In the genomic region with DNA sequence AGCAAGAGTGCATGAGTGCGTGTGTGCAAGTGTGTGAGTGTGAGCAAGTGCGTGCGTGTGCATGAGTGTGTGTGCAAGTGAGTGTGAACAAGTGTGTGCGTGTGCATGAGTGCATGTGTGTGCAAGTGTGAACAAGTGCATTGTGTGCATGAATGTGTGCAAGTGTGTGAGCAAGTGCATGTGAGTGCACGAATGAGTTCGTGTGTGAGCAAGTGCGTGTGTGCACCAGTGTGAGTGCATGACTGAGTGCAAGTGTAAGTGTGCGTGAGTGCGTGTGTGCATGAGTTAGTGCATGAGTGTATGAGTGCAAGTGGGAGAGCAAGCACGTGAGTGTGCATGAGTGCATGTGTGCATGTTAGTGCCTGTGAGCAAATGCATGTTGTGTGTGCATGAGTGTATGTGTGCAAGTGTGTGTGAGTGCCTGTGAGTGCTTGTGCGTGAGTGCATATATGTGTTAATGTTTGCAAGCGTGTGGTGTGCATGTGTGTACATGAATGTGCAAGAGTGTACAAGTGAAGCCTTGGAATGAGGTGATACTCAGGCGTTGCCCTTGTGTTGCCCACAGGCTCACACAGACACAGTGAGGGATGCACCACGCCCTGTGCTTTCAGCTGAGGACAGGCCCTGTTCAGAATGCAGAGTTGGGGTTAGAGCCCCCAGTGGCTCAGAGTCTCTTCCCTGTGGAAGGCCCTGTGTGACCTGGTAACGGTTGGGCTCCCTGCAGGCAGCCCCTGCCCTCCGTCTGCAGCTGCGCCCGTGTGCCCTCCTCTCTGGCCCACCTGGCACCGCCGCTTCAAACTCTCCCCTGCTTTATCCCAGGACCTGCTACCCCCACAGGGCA, we compare ENCODE assay signal across 22 cellular contexts.
DNase-seq lines count a peak whose midpoint lies in the region; ATAC-seq, FAIRE-seq and TF ChIP-seq lines count a peak whose summit lies in the region.
"Had no signal": no experiment of that assay in that cellular context is flagged by ENCODE, and none has a peak within 500 bp of the region (broad histone marks: within the 10 kb centered on the region; RNA-seq: fewer than 3 reads in every experiment).

No MANE protein-coding gene starts in this region.

- TF ChIP-seq CTCF in WTC11 (IDR thresholded peaks at IDR 0.05) (no peak), sigmoid colon (IDR thresholded peaks at IDR 0.05) (no peak)

- H3K4me1 Mint-ChIP-seq in WTC11: no peaks in the 10 kb centered on the region
- H3K4me1 Mint-ChIP-seq: nephron had no signal

- no peak for ATAC-seq in WTC11
- ATAC-seq: foreskin keratinocyte, T-cell had no signal

- POLR2A ChIA-PET in WTC11 (lab: Charles Lee): no interaction called here

- TF ChIP-seq EP300 in sigmoid colon (IDR thresholded peaks at IDR 0.05): no peak

- TF ChIP-seq POLR2A in GM12891 (IDR thresholded peaks at IDR 0.05; ENCODE audit: low read depth, low read length): no peak
- no peak for TF ChIP-seq POLR2A in sigmoid colon (IDR thresholded peaks at IDR 0.05)

- H3K9me3 ChIP-seq in sigmoid colon: no peaks in the 10 kb centered on the region
- H3K9me3 ChIP-seq: breast epithelium had no signal

- intact Hi-C loops in sigmoid colon (cut with DNase I): no loop called here

- DNase-seq in GM12891 (ENCODE audit: insufficient read length, low spot score): no peak
- peak; percentile 5 for DNase-seq in WTC11 (ENCODE audit: low spot score)
- DNase-seq in islet precursor cell: peak; percentile 18
- DNase-seq in sigmoid colon: peak; percentile 17
- DNase-seq in COR-L47 (lab: John Stamatoyannopoulos, UW): no peak
- no peak for DNase-seq in DMS79 treated with DMSO at 0.1 percent for 48 hours (lab: John Stamatoyannopoulos, UW)
- no peak for DNase-seq in NCI-H2081 treated with DMSO at 0.1 percent for 48 hours (lab: John Stamatoyannopoulos, UW)
- DNase-seq: activated CD4-positive, alpha-beta T cell treated with anti-CD3 and anti-CD28 coated beads for 4 hours; CD4-positive, CD25-positive, alpha-beta regulatory T cell; DND-41; erythroblast; foreskin keratinocyte; hypothalamus; KG1; NCI-H1694 treated with DMSO at 0.1 percent for 48 hours; SHP77; stimulated activated CD8-positive, alpha-beta memory T cell treated with anti-CD3 and anti-CD28 coated beads, Interleukin-4, amount 100 ng/mL, for 48 hours; T-cell had no signal

- no peak overlapping the region for H3K27ac ChIP-seq in sigmoid colon
- H3K27ac ChIP-seq: breast epithelium, foreskin keratinocyte had no signal

- FAIRE-seq in GM12891 (lab: Jason Lieb, UNC): peak; percentile 89
- FAIRE-seq: H54, islet of Langerhans had no signal

- CTCF ChIA-PET in WTC11 (lab: Charles Lee): no interaction called here

- H3K9me3 Mint-ChIP-seq in WTC11: peaks cover 17% of the 10 kb centered on the region

- H3K27me3 ChIP-seq in sigmoid colon: no peaks in the 10 kb centered on the region
- H3K27me3 ChIP-seq: breast epithelium, foreskin keratinocyte had no signal

- H3K4me3 Mint-ChIP-seq in WTC11: no peak overlapping the region
- H3K4me3 Mint-ChIP-seq: CD4-positive, CD25-positive, alpha-beta regulatory T cell; nephron; T-cell had no signal

- no peaks in the 10 kb centered on the region for H3K27me3 Mint-ChIP-seq in WTC11 (ENCODE audit: low read depth)
- H3K27me3 Mint-ChIP-seq: CD4-positive, CD25-positive, alpha-beta regulatory T cell; T-cell had no signal

- H3K36me3 ChIP-seq in sigmoid colon: peaks cover 7 to 19% (median 16%) of the 10 kb centered on the region in 4 donors
- H3K36me3 ChIP-seq: breast epithelium had no signal

- peak overlapping the region; percentile 12 for H3K27ac Mint-ChIP-seq in WTC11
- H3K27ac Mint-ChIP-seq: CD4-positive, CD25-positive, alpha-beta regulatory T cell; nephron; T-cell had no signal

- H3K4me1 ChIP-seq in sigmoid colon: peaks cover 0 to 10% (median 5%) of the 10 kb centered on the region in 4 donors
- H3K4me1 ChIP-seq: breast epithelium had no signal

- no peak overlapping the region for H3K4me3 ChIP-seq in sigmoid colon
- H3K4me3 ChIP-seq: breast epithelium had no signal

- H3K36me3 Mint-ChIP-seq in WTC11: no peaks in the 10 kb centered on the region; the same call in 1 of the 2 replicates

- WGBS in sigmoid colon, 2 donors: 95 to 96% methylated on average over 20 of the region's 20 CpGs

TF ChIP-seq in GM12891, 5 proteins besides CTCF, POLR2A, EP300 and RAD21:
- TF ChIP-seq SPI1 (IDR thresholded peaks at IDR 0.05; ENCODE audit: low read depth, low read length) (no peak), PAX5 (IDR thresholded peaks at IDR 0.05; ENCODE audit: insufficient read depth, low read length, severe bottlenecking) (no peak), POU2F2 (IDR thresholded peaks at IDR 0.05; ENCODE audit: low read depth, low read length) (no peak), POLR2AphosphoS5 (IDR thresholded peaks at IDR 0.05; ENCODE audit: low read depth, low read length) (no peak), TAF1 (IDR thresholded peaks at IDR 0.05; ENCODE audit: low read depth, low read length) (no peak)
TF ChIP-seq in GM12891: peak in this region for 0.

TF ChIP-seq in WTC11, 78 proteins besides CTCF, POLR2A, EP300 and RAD21:
- no peak for TF ChIP-seq MYBL2 (CRISPR knock-in tag; IDR thresholded peaks at IDR 0.05)
- TF ChIP-seq, protein P1, sequence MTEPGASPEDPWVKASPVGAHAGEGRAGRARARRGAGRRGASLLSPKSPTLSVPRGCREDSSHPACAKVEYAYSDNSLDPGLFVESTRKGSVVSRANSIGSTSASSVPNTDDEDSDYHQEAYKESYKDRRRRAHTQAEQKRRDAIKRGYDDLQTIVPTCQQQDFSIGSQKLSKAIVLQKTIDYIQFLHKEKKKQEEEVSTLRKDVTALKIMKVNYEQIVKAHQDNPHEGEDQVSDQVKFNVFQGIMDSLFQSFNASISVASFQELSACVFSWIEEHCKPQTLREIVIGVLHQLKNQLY (CRISPR knock-in tag; IDR thresholded peaks at IDR 0.05): no peak
- TF ChIP-seq, protein P2, sequence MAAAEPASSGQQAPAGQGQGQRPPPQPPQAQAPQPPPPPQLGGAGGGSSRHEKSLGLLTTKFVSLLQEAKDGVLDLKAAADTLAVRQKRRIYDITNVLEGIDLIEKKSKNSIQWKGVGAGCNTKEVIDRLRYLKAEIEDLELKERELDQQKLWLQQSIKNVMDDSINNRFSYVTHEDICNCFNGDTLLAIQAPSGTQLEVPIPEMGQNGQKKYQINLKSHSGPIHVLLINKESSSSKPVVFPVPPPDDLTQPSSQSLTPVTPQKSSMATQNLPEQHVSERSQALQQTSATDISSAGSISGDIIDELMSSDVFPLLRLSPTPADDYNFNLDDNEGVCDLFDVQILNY (CRISPR knock-in tag; IDR thresholded peaks at IDR 0.05): no peak
- TF ChIP-seq GABPB1 (CRISPR knock-in tag; IDR thresholded peaks at IDR 0.05): no peak
- TF ChIP-seq, protein P3, sequence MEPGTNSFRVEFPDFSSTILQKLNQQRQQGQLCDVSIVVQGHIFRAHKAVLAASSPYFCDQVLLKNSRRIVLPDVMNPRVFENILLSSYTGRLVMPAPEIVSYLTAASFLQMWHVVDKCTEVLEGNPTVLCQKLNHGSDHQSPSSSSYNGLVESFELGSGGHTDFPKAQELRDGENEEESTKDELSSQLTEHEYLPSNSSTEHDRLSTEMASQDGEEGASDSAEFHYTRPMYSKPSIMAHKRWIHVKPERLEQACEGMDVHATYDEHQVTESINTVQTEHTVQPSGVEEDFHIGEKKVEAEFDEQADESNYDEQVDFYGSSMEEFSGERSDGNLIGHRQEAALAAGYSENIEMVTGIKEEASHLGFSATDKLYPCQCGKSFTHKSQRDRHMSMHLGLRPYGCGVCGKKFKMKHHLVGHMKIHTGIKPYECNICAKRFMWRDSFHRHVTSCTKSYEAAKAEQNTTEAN (CRISPR knock-in tag; IDR thresholded peaks at IDR 0.05): peak; percentile 98
TF ChIP-seq in WTC11: peak in this region for 1.

Comparison
In these comparisons a context has a peak if more than half of its experiments do, and no peak if none do; other contexts are left out.
1. DNase-seq: peak in WTC11 (single experiment), islet precursor cell (single experiment) and sigmoid colon (single experiment); none in GM12891 (single experiment), COR-L47 (single experiment), DMS79 treated with DMSO at 0.1 percent for 48 hours (single experiment) and NCI-H2081 treated with DMSO at 0.1 percent for 48 hours (single experiment).